Comparison of ENCODE assay signal across 19 cellular contexts in the genomic region with DNA sequence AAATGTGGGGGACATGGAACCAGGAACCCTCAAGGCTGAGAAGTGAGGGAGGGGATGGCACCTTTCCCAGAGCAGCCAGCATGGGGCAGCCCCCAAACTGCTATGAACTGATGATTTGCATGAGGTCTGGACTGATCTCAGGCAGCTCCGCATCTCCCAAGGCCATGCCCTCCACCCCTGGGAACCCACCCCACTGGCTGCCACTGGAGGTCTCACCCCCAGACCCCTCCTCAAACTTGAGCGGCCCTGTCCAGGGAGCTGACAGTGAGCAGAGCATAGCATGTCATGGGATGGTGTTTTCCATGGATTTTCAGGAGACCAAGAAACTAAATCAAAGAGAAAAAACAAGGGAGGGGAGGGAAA. TPM values are rescaled to one million over a fixed set of nuclear protein-coding genes. Genes with fewer than 3 reads are reported as not detected.
DNase-seq lines count a peak whose midpoint lies in the region; ATAC-seq, FAIRE-seq and TF ChIP-seq lines count a peak whose summit lies in the region.
"Had no signal": no experiment of that assay in that cellular context is flagged by ENCODE, and none has a peak within 500 bp of the region (broad histone marks: within the 10 kb centered on the region; RNA-seq: fewer than 3 reads in every experiment).

No MANE protein-coding gene starts in this region.

- H2AFZ ChIP-seq in fibroblast of lung (ENCODE audit: low read length): no peak overlapping the region
- H2AFZ ChIP-seq: PC-9 had no signal

- no peaks in the 10 kb centered on the region for H4K20me1 ChIP-seq in BLaER1 treated with 17β-estradiol and CSF1 and Interleukin-3, amounts not matched to agents 10 nM and 100 nM
- no peaks in the 10 kb centered on the region for H4K20me1 ChIP-seq in fibroblast of lung (ENCODE audit: control insufficient read depth, extremely low read depth, insufficient read depth, low read length)

- no peak for TF ChIP-seq CTCF in fibroblast of lung (conservative IDR thresholded peaks at IDR 0.05 in 1 of 2, IDR thresholded peaks at IDR 0.05 in 1 of 2; ENCODE audit: low read depth in 1 of 2, low read length in 2 of 2)

- peaks cover 56 to 71% (median 66%) of the 10 kb centered on the region in 10 experiments for H3K4me1 ChIP-seq in BLaER1 treated with 17β-estradiol and CSF1 and Interleukin-3, amounts not matched to agents 10 nM and 100 nM
- peaks cover 16% of the 10 kb centered on the region for H3K4me1 ChIP-seq in fibroblast of lung (ENCODE audit: control insufficient read depth, extremely low read depth, insufficient read depth, low read length)
- peaks cover 19 to 24% (median 22%) of the 10 kb centered on the region in 3 donors for H3K4me1 ChIP-seq in skeletal muscle tissue (ENCODE audit: control insufficient read depth in 3 of 3, insufficient read depth in 3 of 3, low read length in 3 of 3)

- peak overlapping the region; percentile 70 for H3K27ac Mint-ChIP-seq in T-helper 17 cell
- no peak overlapping the region for H3K27ac Mint-ChIP-seq in activated CD8-positive, alpha-beta memory T cell treated with anti-CD3 and anti-CD28 coated beads, Interleukin-2, amount 10 ng/mL, durations not matched to agents 7 days and 5 days

- H3K79me2 ChIP-seq in fibroblast of lung (ENCODE audit: control insufficient read depth, insufficient read depth, low read length): no peaks in the 10 kb centered on the region

- H3K9ac ChIP-seq in BLaER1 treated with 17β-estradiol and CSF1 and Interleukin-3, amounts not matched to agents 10 nM and 100 nM: peak overlapping the region in 10 of 11 experiments; percentile 19 to 66 (median 56); a peak in 17 of 22 replicates
- H3K9ac ChIP-seq in fibroblast of lung (ENCODE audit: insufficient read depth, low read length): no peak overlapping the region
- peak overlapping the region in 2 of 3 donors; percentile 64 to 86 for H3K9ac ChIP-seq in skeletal muscle tissue (ENCODE audit: low read depth in 1 of 3, low read length in 3 of 3)

- H3K4me3 Mint-ChIP-seq in T-helper 17 cell: no peak overlapping the region
- H3K4me3 Mint-ChIP-seq in activated CD8-positive, alpha-beta memory T cell treated with anti-CD3 and anti-CD28 coated beads, Interleukin-2, amount 10 ng/mL, durations not matched to agents 7 days and 5 days: no peak overlapping the region
- H3K4me3 Mint-ChIP-seq: CD4-positive, CD25-positive, alpha-beta regulatory T cell had no signal

- H3K4me3 ChIP-seq in BLaER1 treated with 17β-estradiol and CSF1 and Interleukin-3, amounts not matched to agents 10 nM and 100 nM: 0 out of 20 replicates have a peak overlapping the region, but pooled peaks of 2 of the 10 experiments have one; percentile 5 to 18
- H3K4me3 ChIP-seq in fibroblast of lung (replicated peaks in 1 of 4; ENCODE audit: control extremely low read depth in 1 of 4, insufficient read depth in 1 of 4, low read depth in 3 of 4, low read length in 4 of 4) (no peak overlapping the region), skeletal muscle tissue (ENCODE audit: low read length in 3 of 3) (no peak overlapping the region)
- H3K4me3 ChIP-seq: PC-9 had no signal

- H3K4me2 ChIP-seq in BLaER1 treated with 17β-estradiol and CSF1 and Interleukin-3, amounts not matched to agents 10 nM and 100 nM: peak overlapping the region; percentile 75 to 95 (median 86)
- no peak overlapping the region for H3K4me2 ChIP-seq in fibroblast of lung (ENCODE audit: extremely low read depth, insufficient read depth, low read length)
- H3K4me2 ChIP-seq: PC-9 had no signal

- no peaks in the 10 kb centered on the region for H3K36me3 ChIP-seq in BLaER1 treated with 17β-estradiol and CSF1 and Interleukin-3, amounts not matched to agents 10 nM and 100 nM
- H3K36me3 ChIP-seq in fibroblast of lung (ENCODE audit: control insufficient read depth, insufficient read depth, low read length): no peaks in the 10 kb centered on the region
- no peaks in the 10 kb centered on the region for H3K36me3 ChIP-seq in skeletal muscle tissue (ENCODE audit: control insufficient read depth in 3 of 3, insufficient read depth in 3 of 3, low read length in 3 of 3)

- CTCF ChIA-PET in activated CD8-positive, alpha-beta memory T cell treated with anti-CD3 and anti-CD28 coated beads, Interleukin-2, amount 10 ng/mL, durations not matched to agents 7 days and 5 days (lab: Charles Lee): interaction anchor here (1.3 kb wide), 1 partner anchor 12 kb away, joined by 3 read pairs; no protein-coding TSS in a partner anchor

- peak overlapping the region in 9 of 11 experiments; percentile 40 to 75 (median 70); a peak in 17 of 22 replicates for H3K27ac ChIP-seq in BLaER1 treated with 17β-estradiol and CSF1 and Interleukin-3, amounts not matched to agents 10 nM and 100 nM
- H3K27ac ChIP-seq in fibroblast of lung (ENCODE audit: insufficient read depth, low read length) (peak overlapping the region; percentile 66), skeletal muscle tissue (ENCODE audit: low read depth, low read length) (peak overlapping the region; percentile 90)
- H3K27ac ChIP-seq: PC-9 had no signal

- H3K9me3 ChIP-seq in BLaER1 treated with 17β-estradiol and CSF1 and Interleukin-3, amounts not matched to agents 10 nM and 100 nM (replicated peaks in 1 of 11): no peaks in the 10 kb centered on the region
- no peaks in the 10 kb centered on the region for H3K9me3 ChIP-seq in T-helper 17 cell (ENCODE audit: control insufficient read depth, low read length, poor library complexity, severe bottlenecking)
- no peaks in the 10 kb centered on the region for H3K9me3 ChIP-seq in fibroblast of lung (ENCODE audit: control insufficient read depth, insufficient read depth, low read depth, low read length)
- no peaks in the 10 kb centered on the region for H3K9me3 ChIP-seq in skeletal muscle tissue (ENCODE audit: control insufficient read depth in 3 of 3, low read length in 3 of 3)

- H3K27me3 ChIP-seq in BLaER1 treated with 17β-estradiol and CSF1 and Interleukin-3, amounts not matched to agents 10 nM and 100 nM: no peaks in the 10 kb centered on the region
- H3K27me3 ChIP-seq in fibroblast of lung (ENCODE audit: control insufficient read depth, insufficient read depth, low read length) (peaks cover 19% of the 10 kb centered on the region), skeletal muscle tissue (ENCODE audit: control insufficient read depth in 3 of 3, insufficient read depth in 3 of 3, low read length in 3 of 3) (no peaks in the 10 kb centered on the region)

- no peak for FAIRE-seq in GM12892 (lab: Jason Lieb, UNC)

- TF ChIP-seq POLR2A in GM12892 (IDR thresholded peaks at IDR 0.05; ENCODE audit: low read depth, low read length): no peak

- H3K27me3 Mint-ChIP-seq in T-helper 17 cell: peaks cover 81% of the 10 kb centered on the region
- H3K27me3 Mint-ChIP-seq in activated CD8-positive, alpha-beta memory T cell treated with anti-CD3 and anti-CD28 coated beads, Interleukin-2, amount 10 ng/mL, durations not matched to agents 7 days and 5 days: peaks cover 60% of the 10 kb centered on the region

- DNase-seq in T-helper 17 cell (no peak), fibroblast of lung (ENCODE audit: low read depth in 2 of 2) (no peak), NCI-H1694 (lab: John Stamatoyannopoulos, UW) (no peak), GM12892 (ENCODE audit: insufficient read length) (no peak)
- no peak for DNase-seq in activated CD8-positive, alpha-beta memory T cell treated with anti-CD3 and anti-CD28 coated beads, Interleukin-2, amount 10 ng/mL, durations not matched to agents 7 days and 5 days
- DNase-seq: 8988T; CD4-positive, CD25-positive, alpha-beta regulatory T cell; COR-L47; H9; KBM-7; NCI-H187 treated with DMSO at 0.1 percent for 48 hours; NCI-H2227 treated with DMSO at 0.1 percent for 48 hours; NCI-H510A treated with DMSO at 0.1 percent for 48 hours; NCI-H774; PC-9 had no signal

- H3K36me3 Mint-ChIP-seq in T-helper 17 cell (ENCODE audit: low read depth): peaks cover 12% of the 10 kb centered on the region
- H3K36me3 Mint-ChIP-seq in activated CD8-positive, alpha-beta memory T cell treated with anti-CD3 and anti-CD28 coated beads, Interleukin-2, amount 10 ng/mL, durations not matched to agents 7 days and 5 days: no peaks in the 10 kb centered on the region
- H3K36me3 Mint-ChIP-seq: CD4-positive, CD25-positive, alpha-beta regulatory T cell had no signal

- peaks cover 3% of the 10 kb centered on the region for H3K4me1 Mint-ChIP-seq in T-helper 17 cell
- no peaks in the 10 kb centered on the region for H3K4me1 Mint-ChIP-seq in activated CD8-positive, alpha-beta memory T cell treated with anti-CD3 and anti-CD28 coated beads, Interleukin-2, amount 10 ng/mL, durations not matched to agents 7 days and 5 days
- H3K4me1 Mint-ChIP-seq: CD4-positive, CD25-positive, alpha-beta regulatory T cell had no signal

- ATAC-seq in T-helper 17 cell (no peak), GM21576 (IDR thresholded peaks at IDR 0.05; ENCODE audit: unreplicated experiment) (no peak)
- ATAC-seq in activated CD8-positive, alpha-beta memory T cell treated with anti-CD3 and anti-CD28 coated beads, Interleukin-2, amount 10 ng/mL, durations not matched to agents 7 days and 5 days: no peak

- H3K9me3 Mint-ChIP-seq in activated CD8-positive, alpha-beta memory T cell treated with anti-CD3 and anti-CD28 coated beads, Interleukin-2, amount 10 ng/mL, durations not matched to agents 7 days and 5 days (ENCODE audit: low read depth): no peaks in the 10 kb centered on the region
- H3K9me3 Mint-ChIP-seq: H9 had no signal

RNA-seq across cellular contexts. Expression of a gene that starts 46.8 kb away (rescaled TPM):
- under 1 TPM; 0.21 to 0.32 TPM for total RNA-seq in T-helper 17 cell
- total RNA-seq in fibroblast of lung: under 0.01 and 0.26 TPM in 2 replicates
- 0.75 TPM in 1 of 2 replicates, not detected in the other for polyA plus RNA-seq in fibroblast of lung
- 0.24 and 1.3 TPM in 2 replicates for polyA plus RNA-seq in fibroblast of lung (2012)
- polyA minus RNA-seq in fibroblast of lung (ENCODE audit: low replicate concordance): 0.26 and 1.8 TPM in 2 replicates
- total RNA-seq in skeletal muscle tissue: 9.4 TPM
- total RNA-seq in activated CD8-positive, alpha-beta memory T cell treated with anti-CD3 and anti-CD28 coated beads, Interleukin-2, amount 10 ng/mL, durations not matched to agents 7 days and 5 days: under 1 TPM; 0.23 to 0.40 TPM
- polyA plus RNA-seq in GM12892 (2012; ENCODE audit: missing spikeins): 0.36 TPM
- total RNA-seq: PC-9 had no signal
- polyA plus RNA-seq: AG04450; CD4-positive, CD25-positive, alpha-beta regulatory T cell had no signal
